In genomic region chr12:55899035-55899434, GRCh38 we compare ENCODE assay signal across 9 cellular contexts. TPM values are rescaled to one million over a fixed set of nuclear protein-coding genes. Genes with fewer than 3 reads are reported as not detected.
DNase-seq lines count a peak whose midpoint lies in the region; ATAC-seq and TF ChIP-seq lines count a peak whose summit lies in the region.
"Had no signal": no experiment of that assay in that cellular context is flagged by ENCODE, and none has a peak within 500 bp of the region (broad histone marks: within the 10 kb centered on the region; RNA-seq: fewer than 3 reads in every experiment).

No MANE protein-coding gene starts in this region.

- DNase-seq in LHCN-M2 (ENCODE audit: low read depth) (peak; percentile 22), fibroblast of villous mesenchyme (ENCODE audit: low read depth) (peak; percentile 66), DMS114 treated with DMSO at 0.1 percent for 48 hours (lab: John Stamatoyannopoulos, UW; ENCODE audit: unreplicated experiment) (no peak), NCI-H1105 treated with DMSO at 0.1 percent for 48 hours (lab: John Stamatoyannopoulos, UW) (no peak)
- DNase-seq in activated CD8-positive, alpha-beta memory T cell treated with anti-CD3 and anti-CD28 coated beads, Interleukin-2, amount 50 U/mL, for 48 hours: peak; percentile 50
- peak; percentile 12 to 22 (median 21) for DNase-seq in stimulated activated CD4-positive, alpha-beta T cell treated with anti-CD3 and anti-CD28 coated beads, TNF-alpha, amount 100 ng/mL, for 48 hours (ENCODE audit: low read depth in 3 of 3)
- DNase-seq: NCI-H1436 treated with DMSO at 0.1 percent for 48 hours had no signal

- ATAC-seq in GM18873 (IDR thresholded peaks at IDR 0.05; ENCODE audit: low FRiP score, unreplicated experiment): no peak

- H3K4me3 ChIP-seq in fibroblast of villous mesenchyme (ENCODE audit: low read depth, low read length): no peak overlapping the region
- H3K4me3 ChIP-seq: cardiac muscle cell had no signal

- TF ChIP-seq CTCF in fibroblast of villous mesenchyme (IDR thresholded peaks at IDR 0.05; ENCODE audit: insufficient read depth, low read depth, low read length): no peak

RNA-seq across cellular contexts. Expression of gene PYM1, which starts 28.7 kb away (rescaled TPM):
- total RNA-seq in LHCN-M2 (2014; rRNA removed) (39.5 and 54.8 TPM in 2 replicates), fibroblast of villous mesenchyme (32.2 and 32.8 TPM in 2 replicates)
- polyA plus RNA-seq in LHCN-M2 (2012): 29.2 TPM

RNA-seq across cellular contexts. Expression of gene DGKA, which starts 31.9 kb away (rescaled TPM):
- total RNA-seq in LHCN-M2 (2014; rRNA removed) (56.0 and 71.4 TPM in 2 replicates), fibroblast of villous mesenchyme (34.8 and 45.8 TPM in 2 replicates)
- polyA plus RNA-seq in LHCN-M2 (2012): 72.9 TPM

RNA-seq across cellular contexts. Expression of gene MMP19, which starts 56.3 kb away (rescaled TPM):
- total RNA-seq in LHCN-M2 (2014; rRNA removed) (24.1 and 24.9 TPM in 2 replicates), fibroblast of villous mesenchyme (9.1 and 9.7 TPM in 2 replicates)
- polyA plus RNA-seq in LHCN-M2 (2012): 25.0 TPM
- total RNA-seq: cardiac muscle cell had no signal

Comparison
In these comparisons a context has a peak if more than half of its experiments do, and no peak if none do; other contexts are left out.
1. DNase-seq: peak in LHCN-M2 (single experiment), activated CD8-positive, alpha-beta memory T cell treated with anti-CD3 and anti-CD28 coated beads, Interleukin-2, amount 50 U/mL, for 48 hours (single experiment), fibroblast of villous mesenchyme (single experiment) and stimulated activated CD4-positive, alpha-beta T cell treated with anti-CD3 and anti-CD28 coated beads, TNF-alpha, amount 100 ng/mL, for 48 hours (3 of 3); none in DMS114 treated with DMSO at 0.1 percent for 48 hours (single experiment) and NCI-H1105 treated with DMSO at 0.1 percent for 48 hours (single experiment).